Comparison of ENCODE assay signal across 1 cellular context in the genomic region with DNA sequence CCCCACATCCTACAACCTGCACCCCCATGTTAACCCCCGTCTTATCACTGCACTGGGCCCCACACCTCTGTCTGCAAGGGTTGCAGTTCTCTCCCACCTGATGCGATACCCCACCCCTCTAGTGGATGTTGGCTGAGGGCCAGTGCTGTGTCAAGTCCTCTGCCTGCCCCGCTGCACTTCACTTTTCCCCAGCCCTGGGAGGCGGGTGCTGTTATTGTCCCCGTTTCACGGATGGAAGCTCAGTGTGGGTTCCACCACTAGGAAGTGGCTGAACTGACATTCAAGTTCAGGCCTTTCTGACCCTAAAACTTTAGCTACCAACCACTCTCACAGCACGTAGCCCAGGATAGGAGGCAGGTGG.
TF ChIP-seq lines count a peak whose summit lies in the region.

No MANE protein-coding gene starts in this region.

TF ChIP-seq in HEK293, 187 proteins besides CTCF, POLR2A, EP300 and RAD21:
- TF ChIP-seq, protein P1, sequence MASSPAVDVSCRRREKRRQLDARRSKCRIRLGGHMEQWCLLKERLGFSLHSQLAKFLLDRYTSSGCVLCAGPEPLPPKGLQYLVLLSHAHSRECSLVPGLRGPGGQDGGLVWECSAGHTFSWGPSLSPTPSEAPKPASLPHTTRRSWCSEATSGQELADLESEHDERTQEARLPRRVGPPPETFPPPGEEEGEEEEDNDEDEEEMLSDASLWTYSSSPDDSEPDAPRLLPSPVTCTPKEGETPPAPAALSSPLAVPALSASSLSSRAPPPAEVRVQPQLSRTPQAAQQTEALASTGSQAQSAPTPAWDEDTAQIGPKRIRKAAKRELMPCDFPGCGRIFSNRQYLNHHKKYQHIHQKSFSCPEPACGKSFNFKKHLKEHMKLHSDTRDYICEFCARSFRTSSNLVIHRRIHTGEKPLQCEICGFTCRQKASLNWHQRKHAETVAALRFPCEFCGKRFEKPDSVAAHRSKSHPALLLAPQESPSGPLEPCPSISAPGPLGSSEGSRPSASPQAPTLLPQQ (tag by site-specific recombination; IDR thresholded peaks at IDR 0.05): 0 out of 2 replicates have a peak, but pooled peaks have one; percentile 40
- no peak for TF ChIP-seq ZNF341 (tag by site-specific recombination; IDR thresholded peaks at IDR 0.05; ENCODE audit: low read depth)
- TF ChIP-seq KLF1 (tag by site-specific recombination; IDR thresholded peaks at IDR 0.05): peak; percentile 88
- no peak for TF ChIP-seq SCRT2 (tag by site-specific recombination; IDR thresholded peaks at IDR 0.05)
- TF ChIP-seq, protein P2, sequence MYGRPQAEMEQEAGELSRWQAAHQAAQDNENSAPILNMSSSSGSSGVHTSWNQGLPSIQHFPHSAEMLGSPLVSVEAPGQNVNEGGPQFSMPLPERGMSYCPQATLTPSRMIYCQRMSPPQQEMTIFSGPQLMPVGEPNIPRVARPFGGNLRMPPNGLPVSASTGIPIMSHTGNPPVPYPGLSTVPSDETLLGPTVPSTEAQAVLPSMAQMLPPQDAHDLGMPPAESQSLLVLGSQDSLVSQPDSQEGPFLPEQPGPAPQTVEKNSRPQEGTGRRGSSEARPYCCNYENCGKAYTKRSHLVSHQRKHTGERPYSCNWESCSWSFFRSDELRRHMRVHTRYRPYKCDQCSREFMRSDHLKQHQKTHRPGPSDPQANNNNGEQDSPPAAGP (tag by site-specific recombination; IDR thresholded peaks at IDR 0.05): peak; percentile 50
- TF ChIP-seq GLIS1 (tag by site-specific recombination; IDR thresholded peaks at IDR 0.05): peak; percentile 55
- TF ChIP-seq ZNF223 (tag by site-specific recombination; IDR thresholded peaks at IDR 0.05): 0 out of 2 replicates have a peak, but pooled peaks have one; percentile 46
